Comparison of ENCODE assay signal across 22 cellular contexts in genomic region chr7:70579397-70580097, GRCh38.
"Had no signal": no experiment of that assay in that cellular context is flagged by ENCODE, and none has a peak within 500 bp of the region (broad histone marks: within the 10 kb centered on the region; RNA-seq: fewer than 3 reads in every experiment).

No MANE protein-coding gene starts in this region.

- FAIRE-seq: endometrium had no signal

- H3K27me3 Mint-ChIP-seq: activated CD4-positive, alpha-beta memory T cell treated with anti-CD3 and anti-CD28 coated beads, Interleukin-2, amount 10 ng/mL, durations not matched to agents 7 days and 5 days; activated naive CD4-positive, alpha-beta T cell treated with anti-CD3 and anti-CD28 coated beads, Interleukin-2, amount 10 ng/mL, durations not matched to agents 7 days and 5 days had no signal

- H3K9me3 Mint-ChIP-seq: activated naive CD4-positive, alpha-beta T cell treated with anti-CD3 and anti-CD28 coated beads, Interleukin-2, amount 10 ng/mL, durations not matched to agents 7 days and 5 days; activated T-cell treated with anti-CD3 and anti-CD28 coated beads, Interleukin-2, amount 50 U/mL, for 72 hours; natural killer cell had no signal

- DNase-seq: activated CD4-positive, alpha-beta memory T cell treated with anti-CD3 and anti-CD28 coated beads, Interleukin-2, amount 10 ng/mL, durations not matched to agents 7 days and 5 days; activated CD4-positive, alpha-beta T cell treated with anti-CD3 and anti-CD28 coated beads for 48 hours; activated effector memory CD4-positive, alpha-beta T cell treated with Interleukin-2 at 50 U/mL for 16 hours; activated naive CD4-positive, alpha-beta T cell treated with anti-CD3 and anti-CD28 coated beads, Interleukin-2, amount 10 ng/mL, durations not matched to agents 7 days and 5 days; activated T-cell treated with anti-CD3 and anti-CD28 coated beads, Interleukin-2, amount 50 U/mL, for 72 hours; amygdala; cortex of kidney; erythroblast; foreskin fibroblast; left ventricle myocardium inferior; midbrain; natural killer cell; retina; sigmoid colon; spleen; stimulated activated CD4-positive, alpha-beta T cell treated with anti-CD3 and anti-CD28 coated beads, Interleukin-4, amount 100 ng/mL, for 1 hour; stimulated activated naive CD4-positive, alpha-beta T cell; T-helper 9 cell; testis; upper lobe of left lung had no signal

- H3K4me1 Mint-ChIP-seq: activated CD4-positive, alpha-beta memory T cell treated with anti-CD3 and anti-CD28 coated beads, Interleukin-2, amount 10 ng/mL, durations not matched to agents 7 days and 5 days; activated naive CD4-positive, alpha-beta T cell treated with anti-CD3 and anti-CD28 coated beads, Interleukin-2, amount 10 ng/mL, durations not matched to agents 7 days and 5 days had no signal

- H3K27ac Mint-ChIP-seq: activated CD4-positive, alpha-beta memory T cell treated with anti-CD3 and anti-CD28 coated beads, Interleukin-2, amount 10 ng/mL, durations not matched to agents 7 days and 5 days; activated naive CD4-positive, alpha-beta T cell treated with anti-CD3 and anti-CD28 coated beads, Interleukin-2, amount 10 ng/mL, durations not matched to agents 7 days and 5 days; activated T-cell treated with anti-CD3 and anti-CD28 coated beads, Interleukin-2, amount 50 U/mL, for 72 hours; natural killer cell had no signal

- H3K36me3 Mint-ChIP-seq: activated naive CD4-positive, alpha-beta T cell treated with anti-CD3 and anti-CD28 coated beads, Interleukin-2, amount 10 ng/mL, durations not matched to agents 7 days and 5 days; natural killer cell had no signal

- H3K4me3 Mint-ChIP-seq: activated CD4-positive, alpha-beta memory T cell treated with anti-CD3 and anti-CD28 coated beads, Interleukin-2, amount 10 ng/mL, durations not matched to agents 7 days and 5 days; activated naive CD4-positive, alpha-beta T cell treated with anti-CD3 and anti-CD28 coated beads, Interleukin-2, amount 10 ng/mL, durations not matched to agents 7 days and 5 days; activated T-cell treated with anti-CD3 and anti-CD28 coated beads, Interleukin-2, amount 50 U/mL, for 72 hours; natural killer cell had no signal

- H3K27ac ChIP-seq: cardiac muscle cell, left ventricle myocardium inferior, sigmoid colon, spleen, testis, upper lobe of left lung had no signal
